ENCODE assay signal across 1 cellular context in the genomic region with DNA sequence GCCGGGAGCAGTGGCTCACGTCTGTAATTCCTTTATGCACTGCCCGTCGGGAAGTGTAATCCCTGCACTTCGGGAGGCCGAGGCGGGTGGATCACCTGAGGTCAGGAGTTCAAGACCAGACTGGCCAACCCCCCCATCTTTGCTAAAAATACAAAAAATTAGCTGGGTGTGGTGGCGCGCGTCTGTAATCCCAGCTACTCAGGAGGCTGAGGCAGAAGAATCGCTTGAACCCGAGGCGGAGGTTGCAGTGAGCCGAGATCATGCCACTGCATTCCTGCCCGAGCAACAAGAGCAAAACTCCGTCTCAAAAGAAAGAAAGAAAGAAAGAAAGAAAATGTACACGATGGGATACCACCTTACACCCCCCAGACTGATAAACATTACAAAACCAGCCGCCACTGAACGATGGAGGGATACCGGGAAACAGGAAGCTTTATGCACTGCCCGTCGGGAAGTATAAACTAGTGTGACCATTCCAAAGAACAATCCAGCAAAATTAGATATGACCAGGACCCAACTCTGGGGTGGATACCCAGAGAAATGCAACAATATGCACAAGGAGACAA.
TF ChIP-seq lines count a peak whose summit lies in the region.

No MANE protein-coding gene starts in this region.

TF ChIP-seq in K562, 482 proteins besides CTCF, POLR2A, EP300 and RAD21:
- TF ChIP-seq RAD51 (IDR thresholded peaks at IDR 0.05; ENCODE audit: borderline replicate concordance, low read depth): no peak
- TF ChIP-seq, protein P1, sequence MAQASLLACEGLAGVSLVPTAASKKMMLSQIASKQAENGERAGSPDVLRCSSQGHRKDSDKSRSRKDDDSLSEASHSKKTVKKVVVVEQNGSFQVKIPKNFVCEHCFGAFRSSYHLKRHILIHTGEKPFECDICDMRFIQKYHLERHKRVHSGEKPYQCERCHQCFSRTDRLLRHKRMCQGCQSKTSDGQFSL (CRISPR knock-in tag; IDR thresholded peaks at IDR 0.05): no peak
- TF ChIP-seq, protein P1 (tag; IDR thresholded peaks at IDR 0.05): peak in 1 of 2 experiments; percentile 28; a peak in 1 of 4 replicates
